Comparison of ENCODE assay signal across 1 cellular context in the genomic region with DNA sequence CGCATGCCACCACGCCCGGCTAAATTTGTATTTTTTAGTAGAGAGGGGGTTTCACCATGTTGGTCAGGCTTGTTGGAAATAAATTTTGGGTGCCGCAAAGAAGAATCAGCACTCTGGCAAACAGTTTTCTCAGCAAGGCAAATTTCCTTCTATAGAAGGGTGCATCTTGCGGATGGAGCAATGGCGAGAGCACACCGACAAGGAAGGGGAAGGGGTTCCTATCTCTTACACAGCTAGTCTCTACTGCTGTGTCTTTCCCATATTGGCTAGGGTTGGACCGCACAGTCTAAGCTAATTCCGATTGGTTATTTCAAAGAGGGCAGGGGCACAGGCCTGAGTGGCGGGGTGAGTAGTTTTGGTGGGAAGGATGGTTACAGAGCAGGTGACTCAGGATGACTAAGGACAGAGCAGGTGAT.
A peak's percentile ranks its signal among the peaks of the same experiment; 100 is the strongest.
TF ChIP-seq lines count a peak whose summit lies in the region.

No MANE protein-coding gene starts in this region.

TF ChIP-seq in K562, 482 proteins besides CTCF, POLR2A, EP300 and RAD21 (continued from another document):
- TF ChIP-seq ZNF280A (IDR thresholded peaks at IDR 0.05; ENCODE audit: low read depth, partially characterized antibody) (peak; percentile 91), ZBTB49 (CRISPR knock-in tag; IDR thresholded peaks at IDR 0.05; ENCODE audit: borderline replicate concordance) (0 out of 2 replicates have a peak, but pooled peaks have one; percentile 51), TRIM24 (IDR thresholded peaks at IDR 0.05) (peak; percentile 33 to 35; a peak in 2 of 4 replicates), CBX3 (IDR thresholded peaks at IDR 0.05; ENCODE audit: borderline replicate concordance in 1 of 2, low read length in 2 of 2) (peak in 1 of 2 experiments; percentile 93; a peak in 1 of 3 replicates), FOXA3 (CRISPR knock-in tag; conservative IDR thresholded peaks at IDR 0.05 in 1 of 2, IDR thresholded peaks at IDR 0.05 in 1 of 2) (peak in 1 of 2 experiments; percentile 58; a peak in 1 of 4 replicates), PHF8 (IDR thresholded peaks at IDR 0.05; ENCODE audit: borderline replicate concordance, low read length) (no peak), THRAP3 (IDR thresholded peaks at IDR 0.05; ENCODE audit: borderline replicate concordance) (0 out of 2 replicates have a peak, but pooled peaks have one; percentile 58), CEBPG (CRISPR knock-in tag; IDR thresholded peaks at IDR 0.05) (0 out of 2 replicates have a peak, but pooled peaks have one; percentile 18), CEBPG (tag; conservative IDR thresholded peaks at IDR 0.05 in 1 of 2, IDR thresholded peaks at IDR 0.05 in 1 of 2) (no peak), ARID1B (IDR thresholded peaks at IDR 0.05) (0 out of 2 replicates have a peak, but pooled peaks have one; percentile 13), CXXC5 (CRISPR knock-in tag; IDR thresholded peaks at IDR 0.05) (no peak), TRIM28 (IDR thresholded peaks at IDR 0.05) (peak; percentile 64; the same call in 1 of the 2 replicates), NR2C2 (CRISPR knock-in tag; IDR thresholded peaks at IDR 0.05) (no peak), NR2C2 (tag; IDR thresholded peaks at IDR 0.05) (no peak), ARNT (IDR thresholded peaks at IDR 0.05) (0 out of 4 replicates have a peak, but pooled peaks of 1 of the 2 experiments have one; percentile 9)
- TF ChIP-seq, protein P1, sequence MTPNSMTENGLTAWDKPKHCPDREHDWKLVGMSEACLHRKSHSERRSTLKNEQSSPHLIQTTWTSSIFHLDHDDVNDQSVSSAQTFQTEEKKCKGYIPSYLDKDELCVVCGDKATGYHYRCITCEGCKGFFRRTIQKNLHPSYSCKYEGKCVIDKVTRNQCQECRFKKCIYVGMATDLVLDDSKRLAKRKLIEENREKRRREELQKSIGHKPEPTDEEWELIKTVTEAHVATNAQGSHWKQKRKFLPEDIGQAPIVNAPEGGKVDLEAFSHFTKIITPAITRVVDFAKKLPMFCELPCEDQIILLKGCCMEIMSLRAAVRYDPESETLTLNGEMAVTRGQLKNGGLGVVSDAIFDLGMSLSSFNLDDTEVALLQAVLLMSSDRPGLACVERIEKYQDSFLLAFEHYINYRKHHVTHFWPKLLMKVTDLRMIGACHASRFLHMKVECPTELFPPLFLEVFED (CRISPR knock-in tag; conservative IDR thresholded peaks at IDR 0.05), result no peak
- TF ChIP-seq, protein P2, sequence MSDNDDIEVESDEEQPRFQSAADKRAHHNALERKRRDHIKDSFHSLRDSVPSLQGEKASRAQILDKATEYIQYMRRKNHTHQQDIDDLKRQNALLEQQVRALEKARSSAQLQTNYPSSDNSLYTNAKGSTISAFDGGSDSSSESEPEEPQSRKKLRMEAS (CRISPR knock-in tag; IDR thresholded peaks at IDR 0.05), result 0 out of 2 replicates have a peak, but pooled peaks have one; percentile 26
TF ChIP-seq in K562: peak in this region for 20.
